Comparison of ENCODE assay signal across 1 cellular context in genomic region chr15:76648732-76649444, GRCh38.
TF ChIP-seq lines count a peak whose summit lies in the region.

No MANE protein-coding gene starts in this region.

TF ChIP-seq in GM23338, 12 proteins besides CTCF, POLR2A, EP300 and RAD21 (continued from another document):
- no peak for TF ChIP-seq REST (IDR thresholded peaks at IDR 0.05; ENCODE audit: unreplicated experiment)
- TF ChIP-seq ZNF331 (CRISPR knock-in tag; IDR thresholded peaks at IDR 0.05; ENCODE audit: low read depth): no peak
- no peak for TF ChIP-seq NANOG (IDR thresholded peaks at IDR 0.05; ENCODE audit: borderline replicate concordance)
